Comparison of ENCODE assay signal across 10 cellular contexts in genomic region chr9:69932901-69933300, GRCh38.
A peak's percentile ranks its signal among the peaks of the same experiment; 100 is the strongest.
DNase-seq lines count a peak whose midpoint lies in the region; ATAC-seq and TF ChIP-seq lines count a peak whose summit lies in the region.
"Had no signal": no experiment of that assay in that cellular context is flagged by ENCODE, and none has a peak within 500 bp of the region (broad histone marks: within the 10 kb centered on the region; RNA-seq: fewer than 3 reads in every experiment).

No MANE protein-coding gene starts in this region.

- POLR2A ChIA-PET in HEK293 (lab: Yijun Ruan, JAX): no interaction called here
- POLR2A ChIA-PET in CD8-positive, alpha-beta T cell (lab: Charles Lee): no interaction called here

- H3K36me3 Mint-ChIP-seq in CD8-positive, alpha-beta T cell: peaks cover 3% of the 10 kb centered on the region

- TF ChIP-seq CTCF in HEK293 (tag by site-specific recombination; IDR thresholded peaks at IDR 0.05) (no peak), fibroblast of villous mesenchyme (IDR thresholded peaks at IDR 0.05; ENCODE audit: insufficient read depth, low read depth, low read length) (peak; percentile 39), tibial artery (IDR thresholded peaks at IDR 0.05) (no peak)
- no peak for TF ChIP-seq CTCF in CD8-positive, alpha-beta T cell (IDR thresholded peaks at IDR 0.05)

- ATAC-seq in CD8-positive, alpha-beta T cell: no peak
- ATAC-seq: activated naive CD4-positive, alpha-beta T cell treated with anti-CD3 and anti-CD28 coated beads, Interleukin-2, amount 50 U/mL, for 72 hours had no signal

- peaks cover 8% of the 10 kb centered on the region for H3K27me3 Mint-ChIP-seq in CD8-positive, alpha-beta T cell (ENCODE audit: low read depth)

- H3K4me1 ChIP-seq in HEK293 (ENCODE audit: control insufficient read depth, insufficient read depth, low read length) (no peaks in the 10 kb centered on the region), tibial artery (no peaks in the 10 kb centered on the region)
- H3K4me1 ChIP-seq in CD8-positive, alpha-beta T cell (ENCODE audit: insufficient read depth, low read length): no peaks in the 10 kb centered on the region

- intact Hi-C loops in CD8-positive, alpha-beta T cell (cut with DNase I, micrococcal nuclease): no loop called here
- intact Hi-C loops in tibial artery (cut with DNase I; ENCODE audit: low total_unique reads): no loop called here

- CTCF ChIA-PET in HEK293 (lab: Yijun Ruan, JAX): no interaction called here
- CTCF ChIA-PET in CD8-positive, alpha-beta T cell (lab: Charles Lee): no interaction called here

- no peak overlapping the region for H3K27ac Mint-ChIP-seq in CD8-positive, alpha-beta T cell
- H3K27ac Mint-ChIP-seq: activated naive CD4-positive, alpha-beta T cell treated with anti-CD3 and anti-CD28 coated beads, Interleukin-2, amount 50 U/mL, for 72 hours had no signal

- H3K36me3 ChIP-seq in HEK293 (ENCODE audit: control insufficient read depth in 2 of 2, insufficient read depth in 1 of 2, low read length in 2 of 2) (no peaks in the 10 kb centered on the region), tibial artery (no peaks in the 10 kb centered on the region)
- H3K36me3 ChIP-seq in CD8-positive, alpha-beta T cell (ENCODE audit: insufficient read depth, low read length): no peaks in the 10 kb centered on the region

- no peaks in the 10 kb centered on the region for H3K27me3 ChIP-seq in CD8-positive, alpha-beta T cell (ENCODE audit: insufficient read depth, low read length)
- H3K27me3 ChIP-seq in tibial artery: no peaks in the 10 kb centered on the region

- H3K27ac ChIP-seq in HEK293 (ENCODE audit: extremely low read depth, low read depth, low read length): no peak overlapping the region
- no peak overlapping the region for H3K27ac ChIP-seq in CD8-positive, alpha-beta T cell (ENCODE audit: low read depth, low read length)
- H3K27ac ChIP-seq in tibial artery: no peak overlapping the region

- no peak overlapping the region for H3K4me3 ChIP-seq in HEK293 (ENCODE audit: low read depth, low read length)
- H3K4me3 ChIP-seq in fibroblast of villous mesenchyme (ENCODE audit: low read depth, low read length): no peak overlapping the region
- H3K4me3 ChIP-seq in CD8-positive, alpha-beta T cell (ENCODE audit: low read depth, low read length): no peak overlapping the region
- no peak overlapping the region for H3K4me3 ChIP-seq in tibial artery

- peak; percentile 26 for DNase-seq in D341Med (ENCODE audit: low spot score)
- peak; percentile 35 for DNase-seq in RPMI8226
- no peak for DNase-seq in fibroblast of villous mesenchyme (ENCODE audit: low read depth)
- DNase-seq in HPDE6-E6E7 (ENCODE audit: extremely low spot score): no peak
- DNase-seq in NCI-H187 treated with DMSO at 0.1 percent for 48 hours (lab: John Stamatoyannopoulos, UW): no peak
- no peak for DNase-seq in CD8-positive, alpha-beta T cell
- no peak for DNase-seq in tibial artery
- DNase-seq: islet precursor cell had no signal

- H3K4me1 Mint-ChIP-seq in CD8-positive, alpha-beta T cell (ENCODE audit: low read depth): no peaks in the 10 kb centered on the region

- peaks cover 9% of the 10 kb centered on the region for H3K9me3 Mint-ChIP-seq in CD8-positive, alpha-beta T cell

- H3K4me3 Mint-ChIP-seq in CD8-positive, alpha-beta T cell: no peak overlapping the region

- H3K9me3 ChIP-seq in HEK293 (ENCODE audit: control insufficient read depth, insufficient read depth, low read depth, low read length) (no peaks in the 10 kb centered on the region), tibial artery (peaks cover 3 to 19% (median 14%) of the 10 kb centered on the region in 3 donors)
- peaks cover 6% of the 10 kb centered on the region for H3K9me3 ChIP-seq in CD8-positive, alpha-beta T cell (ENCODE audit: low read length)

TF ChIP-seq in HEK293, 187 proteins besides CTCF, POLR2A, EP300 and RAD21:
- TF ChIP-seq ZNF146 (tag by site-specific recombination; IDR thresholded peaks at IDR 0.05) (no peak), ZNF654 (tag by site-specific recombination; IDR thresholded peaks at IDR 0.05; ENCODE audit: low read depth) (peak; percentile 38), ZNF302 (tag by site-specific recombination; IDR thresholded peaks at IDR 0.05; ENCODE audit: low read depth) (no peak)
TF ChIP-seq in HEK293: peak in this region for 1.

Comparison
In these comparisons a context has a peak if more than half of its experiments do, and no peak if none do; other contexts are left out.
1. DNase-seq: peak in D341Med (single experiment) and RPMI8226 (single experiment); none in fibroblast of villous mesenchyme (single experiment), HPDE6-E6E7 (single experiment), NCI-H187 treated with DMSO at 0.1 percent for 48 hours (single experiment), CD8-positive, alpha-beta T cell (0 of 7) and tibial artery (0 of 2).